25 cellular contexts compared by ENCODE assay signal in the genomic region with DNA sequence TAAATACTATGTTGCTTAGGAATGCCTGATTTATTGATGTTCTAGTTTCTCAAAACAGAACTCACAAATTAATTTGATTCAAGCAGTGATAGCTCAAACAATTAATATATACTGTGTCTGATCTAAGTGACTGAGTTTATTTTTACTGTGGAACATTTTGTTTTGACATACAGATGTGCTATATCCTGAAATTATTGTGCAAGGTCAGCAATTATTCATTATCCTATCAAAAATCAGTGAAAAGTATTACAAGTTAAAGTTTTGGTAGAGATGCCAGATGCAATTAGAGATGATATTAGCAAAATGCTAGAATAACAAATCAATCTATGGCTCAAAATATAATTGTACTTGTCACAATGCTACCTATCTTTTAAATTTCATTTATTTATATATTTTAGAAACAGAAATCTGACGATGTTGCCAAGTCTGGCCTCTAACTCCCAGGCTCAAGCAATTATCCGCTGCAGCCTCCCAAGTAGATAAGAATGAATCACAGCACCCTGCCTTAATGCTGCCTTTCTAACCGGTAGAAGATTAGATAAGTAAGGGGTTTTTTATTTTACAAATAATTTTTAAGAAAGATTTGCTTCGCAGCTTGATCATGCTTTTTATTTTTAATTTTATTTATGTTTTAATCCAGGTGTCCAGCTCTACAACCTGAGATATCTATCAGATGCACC.
"Had no signal": no experiment of that assay in that cellular context is flagged by ENCODE, and none has a peak within 500 bp of the region (broad histone marks: within the 10 kb centered on the region; RNA-seq: fewer than 3 reads in every experiment).

No MANE protein-coding gene starts in this region.

- DNase-seq: islet precursor cell; left ventricle myocardium inferior; midbrain; mucosa of descending colon; naive thymus-derived CD4-positive, alpha-beta T cell; nucleus accumbens; pancreas; posterior cingulate gyrus; retina; right cardiac atrium; sigmoid colon; small intestine; spleen; stimulated activated CD4-positive, alpha-beta T cell treated with anti-CD3 and anti-CD28 coated beads, Interleukin-4, amount 100 ng/mL, for 24 hours; stimulated activated naive CD4-positive, alpha-beta T cell; tibial artery; trophoblast cell; upper lobe of right lung had no signal

- H3K36me3 ChIP-seq: left ventricle myocardium inferior, pancreas, prostate gland, sigmoid colon, spleen, suprapubic skin, thoracic aorta, tibial artery, upper lobe of right lung, vagina had no signal

- H3K4me1 ChIP-seq: left ventricle myocardium inferior, pancreas, prostate gland, sigmoid colon, spleen, suprapubic skin, tibial artery, upper lobe of right lung, vagina had no signal

- H3K4me3 ChIP-seq: left ventricle myocardium inferior, lung, mucosa of descending colon, pancreas, prostate gland, sigmoid colon, spleen, suprapubic skin, thoracic aorta, tibial artery, upper lobe of right lung, vagina had no signal

- ATAC-seq: mucosa of descending colon; naive thymus-derived CD4-positive, alpha-beta T cell; natural killer cell treated with Interleukin-12 subunit alpha and Interleukin-12 subunit beta and Interleukin-15 and Interleukin-18, amount 100 ng/mL, for 72 hours; pancreas; right cardiac atrium; stimulated activated effector memory CD8-positive, alpha-beta T cell treated with anti-CD3 and anti-CD28 coated beads, Interleukin-12 subunit alpha, Interleukin-12 subunit beta, amount 100 ng/mL, for 72 hours; upper lobe of right lung had no signal

- H3K27ac ChIP-seq: left ventricle myocardium inferior, pancreas, prostate gland, sigmoid colon, spleen, suprapubic skin, thoracic aorta, tibial artery, upper lobe of right lung, vagina had no signal

- H3K27me3 ChIP-seq: pancreas, sigmoid colon, spleen, suprapubic skin, tibial artery, upper lobe of right lung, vagina had no signal

- FAIRE-seq: pancreas, small intestine had no signal

- H3K9me3 ChIP-seq: mucosa of descending colon, pancreas, prostate gland, sigmoid colon, spleen, suprapubic skin, thoracic aorta, tibial artery, upper lobe of right lung, vagina had no signal
